Comparison of ENCODE assay signal across 30 cellular contexts in the genomic region with DNA sequence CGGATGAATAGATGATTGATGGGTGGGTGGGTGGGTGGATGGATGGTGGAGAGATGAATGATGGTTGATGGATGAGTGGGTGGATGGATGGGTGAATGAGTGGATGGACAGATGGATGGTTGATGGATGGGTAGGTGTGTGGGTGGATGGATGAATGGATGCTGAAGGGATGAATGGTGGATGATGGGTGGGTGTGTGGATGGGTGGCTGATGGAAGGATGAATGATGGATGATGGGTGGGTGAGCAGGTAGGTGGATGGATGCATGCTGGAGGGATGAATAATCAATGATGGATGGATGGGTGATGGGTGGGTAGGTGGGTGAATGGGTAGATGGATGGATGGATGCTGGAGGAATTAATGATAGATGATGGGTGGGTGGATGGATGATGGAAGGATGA. TPM values are rescaled to one million over a fixed set of nuclear protein-coding genes. Genes with fewer than 3 reads are reported as not detected.
"Had no signal": no experiment of that assay in that cellular context is flagged by ENCODE, and none has a peak within 500 bp of the region (broad histone marks: within the 10 kb centered on the region; RNA-seq: fewer than 3 reads in every experiment).

No MANE protein-coding gene starts in this region.

- H3K4me3 Mint-ChIP-seq: effector memory CD8-positive, alpha-beta T cell; endodermal cell; mesothelial cell of epicardium; naive thymus-derived CD4-positive, alpha-beta T cell had no signal

- H3K4me1 ChIP-seq: esophagus squamous epithelium, gastrocnemius medialis, left lung, lower lobe of right lung had no signal

- H3K36me3 ChIP-seq: esophagus squamous epithelium, gastrocnemius medialis, left lung, lower lobe of right lung had no signal

- DNase-seq: dermis blood vessel endothelial cell; dorsolateral prefrontal cortex; effector CD4-positive, alpha-beta T cell; effector memory CD8-positive, alpha-beta T cell; endodermal cell; erythroblast; esophagus squamous epithelium; foreskin fibroblast; foreskin melanocyte; gastrocnemius medialis; glutamatergic neuron; head of caudate nucleus; hippocampal formation; left cardiac atrium; left lung; left ventricle myocardium superior; lower lobe of right lung; mesenchymal stem cell; naive thymus-derived CD4-positive, alpha-beta T cell had no signal

- ATAC-seq: effector memory CD8-positive, alpha-beta T cell; esophagus mucosa; gastrocnemius medialis; left lung; lower lobe of right lung; naive thymus-derived CD4-positive, alpha-beta T cell had no signal

- H3K4me3 ChIP-seq: coronary artery, dorsolateral prefrontal cortex, esophagus squamous epithelium, gastrocnemius medialis, heart right ventricle, left lung, lower lobe of right lung had no signal

- H3K36me3 Mint-ChIP-seq: mesothelial cell of epicardium; naive thymus-derived CD4-positive, alpha-beta T cell had no signal

- FAIRE-seq: colon, endometrium, islet of Langerhans, keratinocyte had no signal

- H3K27ac ChIP-seq: dorsolateral prefrontal cortex, epithelial cell of prostate, left lung, lower lobe of right lung had no signal

- H3K27me3 ChIP-seq: heart right ventricle had no signal

- H3K9me3 ChIP-seq: esophagus squamous epithelium, gastrocnemius medialis, heart right ventricle, left lung, lower lobe of right lung had no signal

- H3K9me3 Mint-ChIP-seq: endodermal cell had no signal

- H3K27ac Mint-ChIP-seq: effector memory CD8-positive, alpha-beta T cell; endodermal cell; mesothelial cell of epicardium; naive thymus-derived CD4-positive, alpha-beta T cell had no signal

RNA-seq across cellular contexts. Expression of gene ANO1, which starts 40.5 kb away (rescaled TPM):
- total RNA-seq: lung microvascular endothelial cell; mononuclear cell; naive thymus-derived CD4-positive, alpha-beta T cell had no signal
- polyA plus RNA-seq: naive thymus-derived CD4-positive, alpha-beta T cell had no signal
